In genomic region chr2:68770271-68771111, GRCh38 we compare ENCODE assay signal across 9 cellular contexts. TPM values are rescaled to one million over a fixed set of nuclear protein-coding genes. Genes with fewer than 3 reads are reported as not detected.
DNase-seq lines count a peak whose midpoint lies in the region; ATAC-seq, FAIRE-seq and TF ChIP-seq lines count a peak whose summit lies in the region.
"Had no signal": no experiment of that assay in that cellular context is flagged by ENCODE, and none has a peak within 500 bp of the region (broad histone marks: within the 10 kb centered on the region; RNA-seq: fewer than 3 reads in every experiment).

No MANE protein-coding gene starts in this region.

- H3K4me1 Mint-ChIP-seq in CD8-positive, alpha-beta T cell (ENCODE audit: low read depth), result peaks cover 97% of the 10 kb centered on the region
- peaks cover 7% of the 10 kb centered on the region for H3K4me1 Mint-ChIP-seq in Caco-2 (ENCODE audit: low read depth, unreplicated experiment)

- H3K4me3 Mint-ChIP-seq in CD8-positive, alpha-beta T cell, result peak overlapping the region; percentile 72
- no peak overlapping the region for H3K4me3 Mint-ChIP-seq in Caco-2 (ENCODE audit: unreplicated experiment)

- H3K4me2 ChIP-seq in K562 (ENCODE audit: insufficient read depth, low read length), result peak overlapping the region; percentile 34; the same call in 1 of the 2 replicates

- H3K4me3 ChIP-seq in CD8-positive, alpha-beta T cell (ENCODE audit: low read depth, low read length), result peak overlapping the region; percentile 9
- H3K4me3 ChIP-seq in K562, result no peak overlapping the region
- no peak overlapping the region for H3K4me3 ChIP-seq in uterus
- no peak overlapping the region for H3K4me3 ChIP-seq in Caco-2 (ENCODE audit: low read depth, low read length)

- peak overlapping the region; percentile 100 for H3K27ac Mint-ChIP-seq in CD8-positive, alpha-beta T cell
- H3K27ac Mint-ChIP-seq in Caco-2 (ENCODE audit: unreplicated experiment), result no peak overlapping the region

- BruUV-seq in K562 (replicated peaks; lab: Mats Ljungman, UMichigan) (no TSS peak), Caco-2 (replicated peaks; lab: Mats Ljungman, UMichigan) (no TSS peak)

- POLR2A ChIA-PET in CD8-positive, alpha-beta T cell (lab: Charles Lee), result interaction anchor here (0.7 to 2.3 kb wide), 5 partner anchors 9 to 19 kb away, joined by 3 to 11 read pairs (median 4); no protein-coding TSS in a partner anchor
- POLR2A ChIA-PET in K562 (lab: Yijun Ruan, JAX) (interaction anchor here (0.7 to 1.5 kb wide), 4 partner anchors 9 to 48 kb away, joined by 3 to 5 read pairs (median 4); no protein-coding TSS in a partner anchor), Caco-2 (lab: Charles Lee) (no interaction called here)

- peak overlapping the region; percentile 73 for H2AFZ ChIP-seq in K562 (ENCODE audit: low read depth, low read length)

- TF ChIP-seq RAD21 in K562 (CRISPR knock-in tag; conservative IDR thresholded peaks at IDR 0.05 in 1 of 2, IDR thresholded peaks at IDR 0.05 in 1 of 2), result no peak

- no peak for FAIRE-seq in K562 (lab: Jason Lieb, UNC)

- DNase-seq in CD8-positive, alpha-beta T cell, result no peak
- peak; percentile 28 to 61 for DNase-seq in NOMO-1 (lab: John Stamatoyannopoulos, UW; ENCODE audit: unreplicated experiment in 2 of 2)
- peak in 1 of 4 experiments; percentile 30 for DNase-seq in K562 (ENCODE audit: extremely low read depth in 1 of 4, low spot score in 3 of 4)
- DNase-seq in pons (ENCODE audit: low spot score), result peak; percentile 66
- DNase-seq in GM13976 (ENCODE audit: low spot score), result no peak
- no peak for DNase-seq in uterus
- DNase-seq in NCI-H1105 (lab: John Stamatoyannopoulos, UW), result no peak
- no peak for DNase-seq in Caco-2

- TF ChIP-seq POLR2A in K562 (conservative IDR thresholded peaks at IDR 0.05) (no peak), uterus (IDR thresholded peaks at IDR 0.05) (no peak)

- TF ChIP-seq CTCF in CD8-positive, alpha-beta T cell (IDR thresholded peaks at IDR 0.05), result no peak
- TF ChIP-seq CTCF in K562 (IDR thresholded peaks at IDR 0.05 in 2 of 3, conservative IDR thresholded peaks at IDR 0.05 in 1 of 3; ENCODE audit: insufficient read depth in 2 of 3, low read depth in 1 of 3, low read length in 3 of 3) (no peak), GM13976 (IDR thresholded peaks at IDR 0.05; ENCODE audit: borderline replicate concordance, control extremely low read depth, extremely low read depth, insufficient read depth, missing control alignments) (no peak), uterus (IDR thresholded peaks at IDR 0.05) (no peak), Caco-2 (IDR thresholded peaks at IDR 0.05; ENCODE audit: insufficient read depth in 1 of 2, low read depth in 1 of 2, low read length in 1 of 2, severe bottlenecking in 1 of 2, unreplicated experiment in 1 of 2) (no peak)

- no peaks in the 10 kb centered on the region for H3K9me3 Mint-ChIP-seq in CD8-positive, alpha-beta T cell
- no peaks in the 10 kb centered on the region for H3K9me3 Mint-ChIP-seq in Caco-2 (ENCODE audit: unreplicated experiment)

- H3K9me1 ChIP-seq in K562 (ENCODE audit: control insufficient read depth, insufficient read depth, low read length), result no peaks in the 10 kb centered on the region

- no peak overlapping the region for H3K9ac ChIP-seq in K562 (ENCODE audit: insufficient read depth in 1 of 2, low read depth in 2 of 2, low read length in 2 of 2)

- CTCF ChIA-PET in CD8-positive, alpha-beta T cell (lab: Charles Lee), result interaction anchor here (1.0 to 5.2 kb wide), 11 partner anchors 9 to 307 kb away, joined by 3 to 61 read pairs (median 6); partner anchors contain the start of gene ARHGAP25
- CTCF ChIA-PET in K562 (lab: Yijun Ruan, JAX; ENCODE audit: low intra/inter-chr PET ratio) (no interaction called here), Caco-2 (lab: Charles Lee) (interaction anchor here (1.1 kb wide), 1 partner anchor 283 kb away, joined by 3 read pairs; no protein-coding TSS in a partner anchor)

- peaks cover 89% of the 10 kb centered on the region for H3K4me1 ChIP-seq in CD8-positive, alpha-beta T cell (ENCODE audit: insufficient read depth, low read length)
- H3K4me1 ChIP-seq in K562 (replicated peaks in 1 of 2; ENCODE audit: control insufficient read depth in 2 of 2, insufficient read depth in 2 of 2, low read length in 2 of 2) (peaks cover 24 to 90% of the 10 kb centered on the region in 2 experiments), uterus (no peaks in the 10 kb centered on the region), Caco-2 (no peaks in the 10 kb centered on the region)

- intact Hi-C loops in CD8-positive, alpha-beta T cell (cut with DNase I, micrococcal nuclease), result no loop called here
- intact Hi-C loops in K562 (cut with micrococcal nuclease), result no loop called here
- intact Hi-C loops in uterus (cut with DNase I; ENCODE audit: low total_unique reads), result no loop called here
- intact Hi-C loops in Caco-2 (cut with micrococcal nuclease; ENCODE audit: unreplicated experiment), result no loop called here

- TF ChIP-seq EP300 in K562 (IDR thresholded peaks at IDR 0.05; ENCODE audit: low read length), result no peak

- peaks cover 5% of the 10 kb centered on the region; the same call in 2 of the 3 replicates for H3K79me2 ChIP-seq in K562 (ENCODE audit: control insufficient read depth, insufficient read depth, low read length)

- in situ Hi-C loops in K562 (cut with MboI) (no loop called here), GM13976 (cut with MboI; ENCODE audit: low sequenced_read_pairs, unreplicated experiment) (no loop called here)

- WGBS in K562 (ENCODE audit: insufficient coverage, low coverage, missing lambda C conversion rate), result 7% methylated on average over 6 of the region's 6 CpGs

- peak; percentile 4 for ATAC-seq in CD8-positive, alpha-beta T cell
- ATAC-seq in K562, result no peak

- H3K9me3 ChIP-seq in CD8-positive, alpha-beta T cell (ENCODE audit: low read length), result no peaks in the 10 kb centered on the region
- H3K9me3 ChIP-seq in K562 (replicated peaks; ENCODE audit: control insufficient read depth, insufficient read depth, low read depth, low read length), result no peaks in the 10 kb centered on the region
- no peaks in the 10 kb centered on the region for H3K9me3 ChIP-seq in uterus
- H3K9me3 ChIP-seq in Caco-2, result no peaks in the 10 kb centered on the region

- H3K36me3 ChIP-seq in CD8-positive, alpha-beta T cell (ENCODE audit: insufficient read depth, low read length), result no peaks in the 10 kb centered on the region
- H3K36me3 ChIP-seq in K562 (ENCODE audit: control insufficient read depth, insufficient read depth, low read length) (no peaks in the 10 kb centered on the region), uterus (no peaks in the 10 kb centered on the region), Caco-2 (ENCODE audit: control insufficient read depth, insufficient read depth, low read length) (no peaks in the 10 kb centered on the region)

- H3K27ac ChIP-seq in CD8-positive, alpha-beta T cell (ENCODE audit: low read depth, low read length), result peak overlapping the region; percentile 55
- H3K27ac ChIP-seq in K562 (ENCODE audit: extremely low read depth, low read depth, low read length) (peak overlapping the region; percentile 10; the same call in 2 of the 3 replicates), uterus (peak overlapping the region in 1 of 2 donors; percentile 63)
- H3K27ac ChIP-seq: RWPE1 had no signal

- peaks cover 14% of the 10 kb centered on the region for H3K36me3 Mint-ChIP-seq in CD8-positive, alpha-beta T cell
- H3K36me3 Mint-ChIP-seq in Caco-2 (ENCODE audit: insufficient read depth, unreplicated experiment), result no peaks in the 10 kb centered on the region

- H3K27me3 ChIP-seq in CD8-positive, alpha-beta T cell (ENCODE audit: insufficient read depth, low read length), result no peaks in the 10 kb centered on the region
- no peaks in the 10 kb centered on the region for H3K27me3 ChIP-seq in K562 (ENCODE audit: control insufficient read depth in 2 of 2, insufficient read depth in 2 of 2, low read length in 2 of 2)
- H3K27me3 ChIP-seq in uterus, result no peaks in the 10 kb centered on the region
- H3K27me3 ChIP-seq in Caco-2 (replicated peaks; ENCODE audit: control insufficient read depth, insufficient read depth, low read length), result no peaks in the 10 kb centered on the region; the same call in none of the 2 replicates

- no peaks in the 10 kb centered on the region for H3K27me3 Mint-ChIP-seq in CD8-positive, alpha-beta T cell (ENCODE audit: low read depth)
- H3K27me3 Mint-ChIP-seq in Caco-2 (ENCODE audit: insufficient read depth, unreplicated experiment), result peaks cover 21% of the 10 kb centered on the region

- H4K20me1 ChIP-seq in K562 (replicated peaks; ENCODE audit: control insufficient read depth, insufficient read depth, low read length), result no peaks in the 10 kb centered on the region

TF ChIP-seq in K562, 482 proteins besides CTCF, POLR2A, EP300 and RAD21 (continues in another document):
- TF ChIP-seq ZNF316 (IDR thresholded peaks at IDR 0.05), result peak; percentile 43
- TF ChIP-seq NFIX (CRISPR knock-in tag; IDR thresholded peaks at IDR 0.05; ENCODE audit: low read depth), result no peak
- no peak for TF ChIP-seq FOS (IDR thresholded peaks at IDR 0.05; ENCODE audit: extremely low read depth, insufficient read length)
- 0 out of 2 replicates have a peak, but pooled peaks have one; percentile 30 for TF ChIP-seq SMARCC2 (IDR thresholded peaks at IDR 0.05; ENCODE audit: low read depth)
- TF ChIP-seq MAFG (tag; conservative IDR thresholded peaks at IDR 0.05), result peak; percentile 51; the same call in 1 of the 2 replicates
- peak; percentile 56 for TF ChIP-seq ZFP36 (IDR thresholded peaks at IDR 0.05; ENCODE audit: low read depth, low read length, partially characterized antibody)

RNA-seq across cellular contexts. Expression of gene ARHGAP25, which starts 35.9 kb away (rescaled TPM):
- total RNA-seq in CD8-positive, alpha-beta T cell, result 10 to 100 TPM; 35.8 to 36.7 TPM
- total RNA-seq in K562 (2011; cell fraction: chromatin; rRNA removed; ENCODE audit: low replicate concordance), result 12.4 and 14.6 TPM in 2 replicates
- total RNA-seq in K562 (2011; cell fraction: nucleolus; rRNA removed), result 7.8 and 9.2 TPM in 2 replicates
- total RNA-seq in K562 (2011; cell fraction: nucleoplasm; rRNA removed), result 8.2 and 9.0 TPM in 2 replicates
- total RNA-seq in K562 (2014; rRNA removed) (10.0 and 12.8 TPM in 2 replicates), K562 (2014; rRNA removed; fragmentation: Illumina TruSeq; extraction: Trizol) (9.7 and 13.1 TPM in 2 replicates), K562 (2015; rRNA removed; fragmentation: Illumina TruSeq; extraction: Trizol) (9.7 and 10.7 TPM in 2 replicates), K562 (2021) (9.8 and 13.2 TPM in 2 replicates), uterus (10 to 100 TPM in 1 of 4 donors, 1 to 10 TPM in 3; 3.1 to 11.4 (median 6.6) TPM), Caco-2 (2022) (0.48 and 0.58 TPM in 2 replicates)
- polyA plus RNA-seq in K562 (2011; rRNA removed) (3.7 and 12.5 TPM in 2 replicates), K562 (2014; fragmentation: Illumina TruSeq; extraction: Trizol) (14.8 and 16.0 TPM in 2 replicates), K562 (2014; fragmentation: Nextera tagmentation; extraction: Ambion mirVana) (1 to 10 TPM; 4.9 to 6.8 TPM), K562 (2014; rRNA removed) (7.7 and 11.6 TPM in 2 replicates)
- polyA plus RNA-seq in K562 (2011; cell fraction: cytosol; rRNA removed), result 3.7 and 10.4 TPM in 2 replicates
- 4.7 and 19.4 TPM in 2 replicates for polyA plus RNA-seq in K562 (2011; cell fraction: nucleus; rRNA removed)
- 16.8 and 21.5 TPM in 2 replicates for polyA plus RNA-seq in K562 (2012)
- polyA minus RNA-seq in K562 (2011; rRNA and poly(A)+ RNA removed), result 3.0 and 9.5 TPM in 2 replicates
- polyA minus RNA-seq in K562 (2011; cell fraction: cytosol; rRNA and poly(A)+ RNA removed), result 0.73 and 5.9 TPM in 2 replicates
- 3.0 and 7.9 TPM in 2 replicates for polyA minus RNA-seq in K562 (2011; cell fraction: nucleus; rRNA and poly(A)+ RNA removed)

Comparison
In these comparisons a context has a peak if more than half of its experiments do, and no peak if none do; other contexts are left out.
1. DNase-seq: peak in NOMO-1 (2 of 2) and pons (single experiment); none in CD8-positive, alpha-beta T cell (0 of 7), GM13976 (single experiment), uterus (0 of 2), NCI-H1105 (single experiment) and Caco-2 (0 of 2).